In genomic region chr1:9302745-9303524, GRCh38 we compare ENCODE assay signal across 10 cellular contexts. TPM values are rescaled to one million over a fixed set of nuclear protein-coding genes. Genes with fewer than 3 reads are reported as not detected.
A peak's percentile ranks its signal among the peaks of the same experiment; 100 is the strongest.
DNase-seq lines count a peak whose midpoint lies in the region; ATAC-seq, FAIRE-seq and TF ChIP-seq lines count a peak whose summit lies in the region.
"Had no signal": no experiment of that assay in that cellular context is flagged by ENCODE, and none has a peak within 500 bp of the region (broad histone marks: within the 10 kb centered on the region; RNA-seq: fewer than 3 reads in every experiment).

No MANE protein-coding gene starts in this region.

- H3K9ac ChIP-seq in H9 (ENCODE audit: extremely low read depth, insufficient read length, low read length) = no peak overlapping the region

- H3K79me1 ChIP-seq in H9 (ENCODE audit: insufficient read depth, low read depth, low read length, poor library complexity, severe bottlenecking) = no peaks in the 10 kb centered on the region

- no peaks in the 10 kb centered on the region for H3K23me2 ChIP-seq in H9 (ENCODE audit: insufficient read length, low read depth, low read length, poor library complexity, severe bottlenecking)

- H3K4ac ChIP-seq in H9 (ENCODE audit: low read depth, low read length) = no peak overlapping the region

- FAIRE-seq in bronchial epithelial cell (lab: Jason Lieb, UNC) = no peak

- no peaks in the 10 kb centered on the region for H4K20me1 ChIP-seq in H9 (ENCODE audit: control insufficient read depth, insufficient read depth, insufficient read length)

- H3K4me1 ChIP-seq in lung (ENCODE audit: control insufficient read depth in 2 of 2, insufficient read depth in 2 of 2, low read length in 2 of 2) (peaks cover 9 to 43% of the 10 kb centered on the region in 2 donors), H9 (ENCODE audit: insufficient read depth, low read length) (no peaks in the 10 kb centered on the region)

- H3K27ac ChIP-seq in lung (ENCODE audit: low read depth in 1 of 2, low read length in 1 of 2) = peak overlapping the region in 1 of 2 donors; percentile 90
- no peak overlapping the region for H3K27ac ChIP-seq in H9 (ENCODE audit: insufficient read length, low read depth, low read length)
- H3K27ac ChIP-seq: VCaP had no signal

- no peak overlapping the region for H2BK120ac ChIP-seq in H9 (ENCODE audit: low read depth, low read length, poor library complexity, severe bottlenecking)

- no peak overlapping the region for H3K4me2 ChIP-seq in H9 (ENCODE audit: insufficient read depth, insufficient read length, low read length)

- no peak overlapping the region for H4K91ac ChIP-seq in H9 (ENCODE audit: insufficient read length, low read depth, low read length)

- WGBS in lung, 2 donors = 41 to 55% methylated on average over 9 of the region's 9 CpGs
- no CpG with 5 or more reads among the region's 9 CpGs for WGBS in H9 (ENCODE audit: extremely low coverage, insufficient read length, low lambda C conversion rate)

- peaks cover 6% of the 10 kb centered on the region for H3K36me3 ChIP-seq in bronchial epithelial cell (ENCODE audit: control insufficient read depth, insufficient read depth, low read length)
- H3K36me3 ChIP-seq in lung (ENCODE audit: control insufficient read depth in 2 of 2, insufficient read depth in 2 of 2, low read length in 2 of 2) = peaks cover 0 to 7% of the 10 kb centered on the region in 2 donors
- H3K36me3 ChIP-seq: tibial nerve had no signal

- no peak overlapping the region for H4K8ac ChIP-seq in H9 (replicated peaks; ENCODE audit: insufficient read length, low read depth, low read length)

- peak; percentile 60 for ATAC-seq in lung (ENCODE audit: insufficient read depth, low FRiP score)

- no peak overlapping the region for H2BK20ac ChIP-seq in H9 (ENCODE audit: low read depth, low read length, poor library complexity, severe bottlenecking)

- H2AK5ac ChIP-seq in H9 (ENCODE audit: insufficient read length, low read length) = no peak overlapping the region

- no peaks in the 10 kb centered on the region for H3K9me3 Mint-ChIP-seq in H9

- TF ChIP-seq CTCF in bronchial epithelial cell (IDR thresholded peaks at IDR 0.05; ENCODE audit: insufficient read depth, low read length, severe bottlenecking) = no peak
- TF ChIP-seq CTCF in lung (IDR thresholded peaks at IDR 0.05; ENCODE audit: control extremely low read depth, extremely low read depth) = no peak
- TF ChIP-seq CTCF in H9 (conservative IDR thresholded peaks at IDR 0.05) = no peak

- no peak overlapping the region for H3K18ac ChIP-seq in H9 (ENCODE audit: insufficient read length, low read depth, low read length)

- peaks cover 5% of the 10 kb centered on the region for H3K27me3 Mint-ChIP-seq in H9 (ENCODE audit: low read depth)

- H3K4me3 ChIP-seq in bronchial epithelial cell (ENCODE audit: low read depth, low read length) = no peak overlapping the region
- H3K4me3 ChIP-seq in lung = no peak overlapping the region
- H3K4me3 ChIP-seq: tibial nerve had no signal

- H3K9me3 ChIP-seq in lung (ENCODE audit: control insufficient read depth in 2 of 2, insufficient read depth in 1 of 2, low read length in 1 of 2) (no peaks in the 10 kb centered on the region), H9 (ENCODE audit: control insufficient read depth, low read depth, low read length) (no peaks in the 10 kb centered on the region)
- H3K9me3 ChIP-seq: tibial nerve had no signal

- no peak overlapping the region; a peak in 1 of 7 replicates for H3K27ac Mint-ChIP-seq in H9

- H3K23ac ChIP-seq in H9 (ENCODE audit: insufficient read length, low read depth, low read length) = no peak overlapping the region

- H3K4me1 Mint-ChIP-seq in H9 = no peaks in the 10 kb centered on the region

- H2BK15ac ChIP-seq in H9 (ENCODE audit: low read depth, low read length) = no peak overlapping the region

- no peaks in the 10 kb centered on the region for H3K79me2 ChIP-seq in H9 (ENCODE audit: insufficient read depth, low read length)

- in situ Hi-C loops in ACHN (cut with HindIII; ENCODE audit: low pct_ligation_motif_present, low pct_unique_long_range_greater_than_20kb, low sequenced_read_pairs) = no loop called here

- no peak overlapping the region for H4K5ac ChIP-seq in H9 (ENCODE audit: insufficient read length, low read depth, low read length)

- no peaks in the 10 kb centered on the region for H3K36me3 Mint-ChIP-seq in H9 (ENCODE audit: insufficient read depth in 1 of 3, low read depth in 3 of 3)

- no peak overlapping the region for H3T11ph ChIP-seq in H9 (ENCODE audit: low read length)

- peak; percentile 93 for DNase-seq in ACHN
- DNase-seq in LHCN-M2 (ENCODE audit: low read depth) = peak; percentile 94
- DNase-seq in bronchial epithelial cell (ENCODE audit: low read depth) = peak; percentile 92
- peak; percentile 76 for DNase-seq in lung (ENCODE audit: low spot score)
- no peak for DNase-seq in NCI-H446 treated with DMSO at 0.1 percent for 48 hours (lab: John Stamatoyannopoulos, UW)
- DNase-seq in activated CD4-positive, alpha-beta T cell treated with anti-CD3 and anti-CD28 coated beads, Interleukin-2, amount 50 U/mL, for 1 hour = no peak
- DNase-seq in HuH-7 (ENCODE audit: low spot score) = no peak
- no peak for DNase-seq in H9

- H3K14ac ChIP-seq in H9 (ENCODE audit: insufficient read depth, low read length) = no peak overlapping the region

- H3K27me3 ChIP-seq in bronchial epithelial cell (ENCODE audit: control insufficient read depth, insufficient read depth, low read length) = no peaks in the 10 kb centered on the region
- H3K27me3 ChIP-seq in lung (ENCODE audit: control insufficient read depth, insufficient read depth) = no peaks in the 10 kb centered on the region
- H3K27me3 ChIP-seq in H9 (ENCODE audit: insufficient read depth, low read length) = no peaks in the 10 kb centered on the region
- H3K27me3 ChIP-seq: tibial nerve had no signal

- H2AFZ ChIP-seq in H9 (ENCODE audit: low read length) = no peak overlapping the region

- no peak overlapping the region for H2BK5ac ChIP-seq in H9 (ENCODE audit: insufficient read length, low read length)

- H2BK12ac ChIP-seq in H9 (ENCODE audit: insufficient read length, low read depth, low read length) = no peak overlapping the region

- H3K56ac ChIP-seq in H9 (ENCODE audit: insufficient read length, low read depth, low read length) = no peak overlapping the region

- no peak overlapping the region for H3K4me3 Mint-ChIP-seq in H9

RNA-seq across cellular contexts. Expression of gene SPSB1, which starts 10.2 kb away (rescaled TPM):
- total RNA-seq in LHCN-M2 (2014; rRNA removed) (28.9 and 34.0 TPM in 2 replicates), bronchial epithelial cell (17.6 and 28.9 TPM in 2 replicates), lung (10 to 100 TPM in 1 of 2 donors, 1 to 10 TPM in 1; 9.5 to 23.8 TPM), H9 (2021) (2.7 and 2.9 TPM in 2 replicates)
- 11.8 TPM for polyA plus RNA-seq in LHCN-M2 (2012)
- polyA plus RNA-seq in lung = 10 to 100 TPM; 19.5 to 25.9 TPM

Comparison
In these comparisons a context has a peak if more than half of its experiments do, and no peak if none do; other contexts are left out.
1. DNase-seq: peak in ACHN (single experiment), LHCN-M2 (single experiment), bronchial epithelial cell (single experiment) and lung (single experiment); none in NCI-H446 treated with DMSO at 0.1 percent for 48 hours (single experiment), activated CD4-positive, alpha-beta T cell treated with anti-CD3 and anti-CD28 coated beads, Interleukin-2, amount 50 U/mL, for 1 hour (single experiment), HuH-7 (single experiment) and H9 (single experiment).